In the genomic region with DNA sequence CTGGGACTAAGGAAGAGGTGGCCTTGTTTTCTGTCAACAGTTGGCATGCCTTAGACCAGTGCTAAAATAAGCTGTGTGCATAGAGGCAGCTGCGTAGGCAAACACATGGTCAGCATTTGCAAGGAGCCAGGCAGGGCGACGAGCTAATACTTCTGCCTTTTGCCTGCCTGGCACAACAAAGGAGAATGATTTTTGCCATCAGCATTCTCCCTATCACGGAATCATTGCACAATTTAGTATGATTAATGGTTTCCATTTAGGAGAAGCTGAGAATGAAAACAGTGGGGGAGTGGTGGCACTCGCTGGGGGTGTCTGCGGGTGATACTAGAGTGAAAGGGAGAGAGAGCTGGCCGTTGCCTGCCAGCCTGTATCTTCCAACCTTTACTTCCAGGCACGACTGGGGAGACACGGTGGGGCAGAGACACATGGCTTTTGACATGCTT, we compare ENCODE assay signal across 12 cellular contexts.
DNase-seq lines count a peak whose midpoint lies in the region; ATAC-seq, FAIRE-seq and TF ChIP-seq lines count a peak whose summit lies in the region.
"Had no signal": no experiment of that assay in that cellular context is flagged by ENCODE, and none has a peak within 500 bp of the region (broad histone marks: within the 10 kb centered on the region; RNA-seq: fewer than 3 reads in every experiment).

No MANE protein-coding gene starts in this region.

- no peaks in the 10 kb centered on the region for H3K36me3 ChIP-seq in pancreas

- TF ChIP-seq POLR2A in GM12892 (IDR thresholded peaks at IDR 0.05; ENCODE audit: low read depth, low read length) = no peak

- H3K27me3 ChIP-seq in pancreas = no peaks in the 10 kb centered on the region

- TF ChIP-seq CTCF in pancreas (IDR thresholded peaks at IDR 0.05) = no peak

- no peaks in the 10 kb centered on the region for H3K9me3 ChIP-seq in pancreas

- peak; percentile 44 for FAIRE-seq in GM12892 (lab: Jason Lieb, UNC)
- FAIRE-seq in pancreas (lab: Jason Lieb, UNC) = no peak

- 18 to 23% methylated on average over 9 of the region's 9 CpGs for WGBS in pancreas, 2 donors

- peak; percentile 8 for ATAC-seq in esophagus mucosa
- ATAC-seq in pancreas = peak in 3 of 4 donors; percentile 71 to 85 (median 83)

- H3K4me1 ChIP-seq in pancreas = no peaks in the 10 kb centered on the region

- DNase-seq in GM12892 (ENCODE audit: insufficient read length) = no peak
- peak; percentile 12 for DNase-seq in NCI-H2107 (lab: John Stamatoyannopoulos, UW)
- DNase-seq in pancreas = peak in 1 of 6 donors; percentile 11
- DNase-seq in OCI-M2 (lab: John Stamatoyannopoulos, UW; ENCODE audit: unreplicated experiment) = no peak
- DNase-seq in globus pallidus (ENCODE audit: low spot score) = no peak
- DNase-seq in stimulated activated CD4-positive, alpha-beta T cell treated with anti-CD3 and anti-CD28 coated beads, Interleukin-4, amount 100 ng/mL, for 24 hours = no peak
- DNase-seq: activated CD4-positive, alpha-beta T cell treated with anti-CD3 and anti-CD28 coated beads for 4 hours; activated gamma-delta T cell treated with Interleukin-2 at 50 U/mL for 16 hours; DND-41; NCI-H1694 had no signal

- intact Hi-C loops in pancreas (cut with DNase I) = no loop called here

- no peak overlapping the region for H3K4me3 ChIP-seq in pancreas
- H3K4me3 ChIP-seq: skin epidermis had no signal

- H3K27ac ChIP-seq in pancreas = no peak overlapping the region
